In the genomic region with DNA sequence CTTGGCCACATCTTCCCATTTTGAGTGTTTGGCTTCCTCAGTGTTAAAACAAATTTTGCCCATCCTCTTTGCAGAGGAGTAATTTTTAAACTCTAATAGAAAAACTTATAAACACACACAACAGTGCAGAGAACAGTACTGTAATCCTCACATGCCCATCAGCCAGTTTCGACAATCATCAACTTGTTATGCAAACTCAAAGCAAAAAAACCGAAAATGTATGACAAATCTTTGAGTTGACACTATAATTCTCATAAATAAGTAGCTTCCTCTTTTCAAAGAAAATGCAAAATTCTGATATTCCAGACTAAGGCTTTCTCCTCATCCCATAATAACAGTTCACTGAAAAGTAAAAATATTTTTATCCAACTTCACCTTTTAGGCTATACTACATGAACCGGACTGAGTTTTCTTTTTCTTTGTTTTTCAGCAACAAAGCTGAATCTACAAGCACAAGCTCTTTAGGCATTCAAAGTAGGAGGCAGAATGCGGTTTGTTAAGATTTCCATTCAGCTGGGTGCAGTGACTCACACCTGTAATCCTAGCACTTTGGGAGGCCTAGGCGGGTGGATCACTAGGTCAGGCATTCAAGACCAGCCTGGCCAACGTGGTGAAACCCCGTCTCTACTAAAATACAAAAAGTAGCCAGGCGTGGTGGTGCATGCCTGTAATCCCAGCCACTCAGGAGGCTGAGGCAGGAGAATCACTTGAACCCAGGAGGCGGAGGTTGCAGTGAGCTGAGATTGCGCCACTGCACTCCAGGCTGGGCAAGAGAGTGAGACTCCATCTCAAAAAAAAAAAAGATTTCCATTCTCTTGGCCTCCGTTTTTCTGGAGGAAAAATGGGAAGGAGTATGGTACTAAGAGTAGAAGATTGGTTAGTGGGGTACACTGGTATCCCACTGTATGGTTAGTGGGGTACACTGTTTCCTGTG, we compare ENCODE assay signal across 1 cellular context.
TF ChIP-seq lines count a peak whose summit lies in the region.

No MANE protein-coding gene starts in this region.

TF ChIP-seq in GM12878, 131 proteins besides CTCF, POLR2A, EP300 and RAD21 (continued from another document):
- TF ChIP-seq FOXM1 (IDR thresholded peaks at IDR 0.05; ENCODE audit: low read depth, low read length) (no peak), BACH1 (IDR thresholded peaks at IDR 0.05; ENCODE audit: borderline replicate concordance) (no peak), ZNF384 (IDR thresholded peaks at IDR 0.05; ENCODE audit: borderline replicate concordance, low read depth, low read length) (no peak), KAT2A (conservative IDR thresholded peaks at IDR 0.05; ENCODE audit: control insufficient read depth, low read depth, low read length) (no peak), LARP7 (IDR thresholded peaks at IDR 0.05) (no peak), SIN3A (IDR thresholded peaks at IDR 0.05; ENCODE audit: low read depth, low read length) (no peak), MTA2 (IDR thresholded peaks at IDR 0.05; ENCODE audit: low read depth) (no peak), SREBF1 (IDR thresholded peaks at IDR 0.05; ENCODE audit: low read length) (no peak), ZNF622 (IDR thresholded peaks at IDR 0.05) (no peak), MTA3 (IDR thresholded peaks at IDR 0.05; ENCODE audit: borderline replicate concordance, low read length) (no peak), CHD4 (IDR thresholded peaks at IDR 0.05) (no peak), RELA (IDR thresholded peaks at IDR 0.05; ENCODE audit: borderline replicate concordance, partially characterized antibody) (no peak), BCL3 (IDR thresholded peaks at IDR 0.05; ENCODE audit: borderline replicate concordance, insufficient read depth, low read depth, low read length, poor library complexity, severe bottlenecking) (no peak), IKZF2 (IDR thresholded peaks at IDR 0.05) (peak; percentile 25 to 52; a peak in 2 of 4 replicates), IKZF1 (conservative IDR thresholded peaks at IDR 0.05) (peak; percentile 29; the same call in 1 of the 2 replicates), ETV6 (conservative IDR thresholded peaks at IDR 0.05 in 1 of 2, IDR thresholded peaks at IDR 0.05 in 1 of 2; ENCODE audit: borderline replicate concordance in 1 of 2, low read depth in 1 of 2) (no peak), TARDBP (IDR thresholded peaks at IDR 0.05; ENCODE audit: borderline replicate concordance) (no peak), HDAC2 (IDR thresholded peaks at IDR 0.05) (no peak), TCF7 (IDR thresholded peaks at IDR 0.05; ENCODE audit: borderline replicate concordance) (no peak), ZBTB40 (IDR thresholded peaks at IDR 0.05; ENCODE audit: borderline replicate concordance) (no peak), BMI1 (IDR thresholded peaks at IDR 0.05; ENCODE audit: borderline replicate concordance) (no peak), TCF12 (IDR thresholded peaks at IDR 0.05; ENCODE audit: low read depth, low read length) (no peak), YBX1 (IDR thresholded peaks at IDR 0.05) (no peak), TBL1XR1 (IDR thresholded peaks at IDR 0.05; ENCODE audit: low read depth, low read length) (no peak), CREM (IDR thresholded peaks at IDR 0.05; ENCODE audit: low read depth) (no peak), RELB (IDR thresholded peaks at IDR 0.05; ENCODE audit: low read depth) (0 out of 2 replicates have a peak, but pooled peaks have one; percentile 18), HDGF (IDR thresholded peaks at IDR 0.05) (no peak), BHLHE40 (IDR thresholded peaks at IDR 0.05; ENCODE audit: borderline replicate concordance in 1 of 2, low read depth in 2 of 2, low read length in 1 of 2) (peak in 1 of 2 experiments; percentile 12; a peak in 1 of 4 replicates), ATF7 (IDR thresholded peaks at IDR 0.05; ENCODE audit: low read depth) (no peak), TCF3 (IDR thresholded peaks at IDR 0.05; ENCODE audit: borderline replicate concordance, insufficient read depth, low read depth, low read length) (no peak), STAT1 (conservative IDR thresholded peaks at IDR 0.05) (no peak), RB1 (IDR thresholded peaks at IDR 0.05; ENCODE audit: borderline replicate concordance) (no peak), ZNF207 (IDR thresholded peaks at IDR 0.05; ENCODE audit: borderline replicate concordance) (no peak)
- TF ChIP-seq, protein P1, sequence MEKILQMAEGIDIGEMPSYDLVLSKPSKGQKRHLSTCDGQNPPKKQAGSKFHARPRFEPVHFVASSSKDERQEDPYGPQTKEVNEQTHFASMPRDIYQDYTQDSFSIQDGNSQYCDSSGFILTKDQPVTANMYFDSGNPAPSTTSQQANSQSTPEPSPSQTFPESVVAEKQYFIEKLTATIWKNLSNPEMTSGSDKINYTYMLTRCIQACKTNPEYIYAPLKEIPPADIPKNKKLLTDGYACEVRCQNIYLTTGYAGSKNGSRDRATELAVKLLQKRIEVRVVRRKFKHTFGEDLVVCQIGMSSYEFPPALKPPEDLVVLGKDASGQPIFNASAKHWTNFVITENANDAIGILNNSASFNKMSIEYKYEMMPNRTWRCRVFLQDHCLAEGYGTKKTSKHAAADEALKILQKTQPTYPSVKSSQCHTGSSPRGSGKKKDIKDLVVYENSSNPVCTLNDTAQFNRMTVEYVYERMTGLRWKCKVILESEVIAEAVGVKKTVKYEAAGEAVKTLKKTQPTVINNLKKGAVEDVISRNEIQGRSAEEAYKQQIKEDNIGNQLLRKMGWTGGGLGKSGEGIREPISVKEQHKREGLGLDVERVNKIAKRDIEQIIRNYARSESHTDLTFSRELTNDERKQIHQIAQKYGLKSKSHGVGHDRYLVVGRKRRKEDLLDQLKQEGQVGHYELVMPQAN (conservative IDR thresholded peaks at IDR 0.05) = no peak
